In genomic region chr1:25430666-25431494, GRCh38 we compare ENCODE assay signal across 1 cellular context.
TF ChIP-seq lines count a peak whose summit lies in the region.

TSS of gene MACO1 (plus strand) at chr1:25430897. CDS start at chr1:25431099, 202 bp downstream.

TF ChIP-seq in K562, 482 proteins besides CTCF, POLR2A, EP300 and RAD21 (continued from another document and continues in another):
- TF ChIP-seq AFF4 (CRISPR knock-in tag; IDR thresholded peaks at IDR 0.05): no peak
- no peak for TF ChIP-seq NCOA1 (IDR thresholded peaks at IDR 0.05; ENCODE audit: low read depth)
- no peak for TF ChIP-seq CCAR2 (IDR thresholded peaks at IDR 0.05; ENCODE audit: low read depth, low read length)
- no peak for TF ChIP-seq ZNF212 (CRISPR knock-in tag; IDR thresholded peaks at IDR 0.05)
- no peak for TF ChIP-seq RERE (CRISPR knock-in tag; IDR thresholded peaks at IDR 0.05; ENCODE audit: borderline replicate concordance)
- TF ChIP-seq PCBP2 (IDR thresholded peaks at IDR 0.05; ENCODE audit: low read depth, low read length, poor library complexity, severe bottlenecking): no peak
- no peak for TF ChIP-seq ZFP91 (CRISPR knock-in tag; IDR thresholded peaks at IDR 0.05)
- TF ChIP-seq HOXB6 (CRISPR knock-in tag; IDR thresholded peaks at IDR 0.05; ENCODE audit: borderline replicate concordance): no peak
- no peak for TF ChIP-seq NFRKB (IDR thresholded peaks at IDR 0.05; ENCODE audit: low read depth)
- TF ChIP-seq TAF7 (tag; IDR thresholded peaks at IDR 0.05): no peak
- TF ChIP-seq STAT5A (IDR thresholded peaks at IDR 0.05; ENCODE audit: borderline replicate concordance, low read length): no peak
- TF ChIP-seq MBD1 (CRISPR knock-in tag; IDR thresholded peaks at IDR 0.05): no peak
- TF ChIP-seq GATA2 (CRISPR knock-in tag; IDR thresholded peaks at IDR 0.05): no peak
- TF ChIP-seq NR2F6 (CRISPR knock-in tag; IDR thresholded peaks at IDR 0.05): no peak
- no peak for TF ChIP-seq ZFP1 (CRISPR knock-in tag; IDR thresholded peaks at IDR 0.05)
- peak; percentile 100 for TF ChIP-seq PKNOX1 (IDR thresholded peaks at IDR 0.05)
- no peak for TF ChIP-seq POU5F1 (IDR thresholded peaks at IDR 0.05; ENCODE audit: borderline replicate concordance, low read depth, low read length, partially characterized antibody)
- TF ChIP-seq CSDE1 (IDR thresholded peaks at IDR 0.05): no peak
- TF ChIP-seq TAF1 (IDR thresholded peaks at IDR 0.05; ENCODE audit: control insufficient read depth, extremely low read depth, insufficient read depth, low read length, severe bottlenecking): peak; percentile 55
- peak; percentile 83; the same call in 1 of the 2 replicates for TF ChIP-seq E4F1 (CRISPR knock-in tag; IDR thresholded peaks at IDR 0.05; ENCODE audit: borderline replicate concordance)
- TF ChIP-seq XRCC3 (IDR thresholded peaks at IDR 0.05): no peak
- TF ChIP-seq NONO (IDR thresholded peaks at IDR 0.05; ENCODE audit: low read depth in 2 of 2, low read length in 1 of 2): 0 out of 4 replicates have a peak, but pooled peaks have one; percentile 30 to 44
- no peak for TF ChIP-seq PRDM10 (IDR thresholded peaks at IDR 0.05; ENCODE audit: partially characterized antibody)
- TF ChIP-seq SETDB1 (IDR thresholded peaks at IDR 0.05; ENCODE audit: low read length): no peak
- TF ChIP-seq ATF1 (CRISPR knock-in tag; IDR thresholded peaks at IDR 0.05): no peak
- no peak for TF ChIP-seq ATF1 (tag; IDR thresholded peaks at IDR 0.05)
- TF ChIP-seq NR2C1 (IDR thresholded peaks at IDR 0.05): no peak
- no peak for TF ChIP-seq NR2C1 (tag; IDR thresholded peaks at IDR 0.05)
- TF ChIP-seq POLR2AphosphoS2 (IDR thresholded peaks at IDR 0.05; ENCODE audit: low read length): no peak
- TF ChIP-seq CREB1 (IDR thresholded peaks at IDR 0.05): no peak; the same call in 1 of the 2 replicates
- TF ChIP-seq CREB1 (CRISPR knock-in tag; IDR thresholded peaks at IDR 0.05): 0 out of 2 replicates have a peak, but pooled peaks have one; percentile 38
- no peak for TF ChIP-seq SUPT5H (IDR thresholded peaks at IDR 0.05)
- no peak for TF ChIP-seq MITF (IDR thresholded peaks at IDR 0.05)
- TF ChIP-seq RAD51 (IDR thresholded peaks at IDR 0.05; ENCODE audit: borderline replicate concordance, low read depth): no peak
- TF ChIP-seq IFI16 (CRISPR knock-in tag; IDR thresholded peaks at IDR 0.05): no peak
- no peak for TF ChIP-seq ZNF239 (CRISPR knock-in tag; IDR thresholded peaks at IDR 0.05)
- TF ChIP-seq THAP7 (CRISPR knock-in tag; IDR thresholded peaks at IDR 0.05): no peak
- TF ChIP-seq MTA2 (IDR thresholded peaks at IDR 0.05; ENCODE audit: low read depth): no peak
- TF ChIP-seq ZNF583 (CRISPR knock-in tag; IDR thresholded peaks at IDR 0.05): no peak
- no peak for TF ChIP-seq ZNF77 (CRISPR knock-in tag; IDR thresholded peaks at IDR 0.05)
